In genomic region chr6:89432875-89433636, GRCh38 we compare ENCODE assay signal across 8 cellular contexts. TPM values are rescaled to one million over a fixed set of nuclear protein-coding genes. Genes with fewer than 3 reads are reported as not detected.
DNase-seq lines count a peak whose midpoint lies in the region; ATAC-seq and TF ChIP-seq lines count a peak whose summit lies in the region.

TSS of gene ANKRD6 (plus strand) at chr6:89433152. CDS start at chr6:89566977, 133,825 bp downstream.

- WGBS in stomach, 5 donors = 1% methylated on average over 10 to 81 of the region's 86 CpGs

- peak within 1 kb of the TSS; percentile 69 for H3K4me2 ChIP-seq in neural cell (ENCODE audit: low read length)

- peak within 1 kb of the TSS; percentile 53 for H2AFZ ChIP-seq in neural cell (ENCODE audit: low read depth, low read length)

- TF ChIP-seq POLR2A in stomach (IDR thresholded peaks at IDR 0.05) = no peak

- peak; percentile 92 for TF ChIP-seq RAD21 in neural cell (conservative IDR thresholded peaks at IDR 0.05)

- H3K27ac ChIP-seq in neural cell (ENCODE audit: low read length) (no peak within 1 kb of the TSS), stomach (peak within 1 kb of the TSS in 2 of 5 donors; percentile 54 to 73)

- no peaks in the 10 kb centered on the region for H3K9me2 ChIP-seq in neural cell (ENCODE audit: insufficient read depth, low read length)

- H3K9me3 ChIP-seq in neural cell (ENCODE audit: low read length) (no peaks in the 10 kb centered on the region), stomach (no peaks in the 10 kb centered on the region)

- ATAC-seq in GM19463 (IDR thresholded peaks at IDR 0.05; ENCODE audit: unreplicated experiment) (peak; percentile 92), HG03571 (IDR thresholded peaks at IDR 0.05; ENCODE audit: unreplicated experiment) (peak; percentile 86)

- H4K20me1 ChIP-seq in neural cell (ENCODE audit: insufficient read depth) = no peaks in the 10 kb centered on the region

- intact Hi-C loops in stomach (cut with DNase I; ENCODE audit: low total_unique reads) = loop anchor here (5.0 kb wide), 1 partner anchor 179 kb away; no protein-coding TSS in a partner anchor

- H3K36me3 ChIP-seq in neural cell (ENCODE audit: insufficient read depth, low read length) (no peaks in the 10 kb centered on the region), stomach (no peaks in the 10 kb centered on the region)

- TF ChIP-seq EP300 in neural cell (conservative IDR thresholded peaks at IDR 0.05; ENCODE audit: poor library complexity, severe bottlenecking) = peak; percentile 14
- TF ChIP-seq EP300 in stomach (IDR thresholded peaks at IDR 0.05) = no peak

- no peaks in the 10 kb centered on the region for H3F3A ChIP-seq in neural cell (ENCODE audit: insufficient read depth, low read length, poor library complexity, severe bottlenecking)

- no peaks in the 10 kb centered on the region for H3K79me2 ChIP-seq in neural cell (replicated peaks; ENCODE audit: insufficient read depth, low read length)

- H3K27me3 ChIP-seq in neural cell (ENCODE audit: insufficient read depth, low read depth, low read length) (no peaks in the 10 kb centered on the region), stomach (no peaks in the 10 kb centered on the region)

- DNase-seq in COLO668 (lab: John Stamatoyannopoulos, UW; ENCODE audit: unreplicated experiment) = peak; percentile 86
- peak; percentile 68 to 79 for DNase-seq in activated T-helper 1 cell treated with anti-CD3 and anti-CD28 coated beads, Interleukin-2, amount 50 U/mL, for 16 hours (ENCODE audit: low read depth in 1 of 2, low spot score in 1 of 2)
- peak; percentile 31 for DNase-seq in fibroblast of the aortic adventitia (ENCODE audit: low read depth)
- DNase-seq in stomach = peak; percentile 89

- peak; percentile 72 for TF ChIP-seq CTCF in fibroblast of the aortic adventitia (IDR thresholded peaks at IDR 0.05; ENCODE audit: insufficient read depth, low read length)
- peak; percentile 93 for TF ChIP-seq CTCF in neural cell (IDR thresholded peaks at IDR 0.05; ENCODE audit: poor library complexity, severe bottlenecking)
- peak in 5 of 7 experiments; percentile 56 to 98 (median 79) for TF ChIP-seq CTCF in stomach (IDR thresholded peaks at IDR 0.05)

- peak within 1 kb of the TSS; percentile 65 for H3K9ac ChIP-seq in neural cell (ENCODE audit: low read length)

- H3K4me1 ChIP-seq in stomach = peaks cover 5 to 19% (median 17%) of the 10 kb centered on the region in 4 donors

- H3K4me3 ChIP-seq in fibroblast of the aortic adventitia (ENCODE audit: low read depth, low read length) (peak within 1 kb of the TSS; percentile 62), neural cell (ENCODE audit: low read length) (peak within 1 kb of the TSS; percentile 85), stomach (peak within 1 kb of the TSS; percentile 88 to 93 (median 90))

TF ChIP-seq in PFSK-1, 5 proteins besides CTCF, POLR2A, EP300 and RAD21:
- peak; percentile 62 for TF ChIP-seq FOXP2 (optimal IDR thresholded peaks at IDR 0.05; ENCODE audit: borderline replicate concordance, extremely low read depth, extremely low read length, insufficient read depth)
- TF ChIP-seq SIN3A (IDR thresholded peaks at IDR 0.05; ENCODE audit: borderline replicate concordance, insufficient read depth, low read length) = no peak
- no peak for TF ChIP-seq TAF1 (IDR thresholded peaks at IDR 0.05; ENCODE audit: borderline replicate concordance, insufficient read depth, low read length)
- TF ChIP-seq, protein P1, sequence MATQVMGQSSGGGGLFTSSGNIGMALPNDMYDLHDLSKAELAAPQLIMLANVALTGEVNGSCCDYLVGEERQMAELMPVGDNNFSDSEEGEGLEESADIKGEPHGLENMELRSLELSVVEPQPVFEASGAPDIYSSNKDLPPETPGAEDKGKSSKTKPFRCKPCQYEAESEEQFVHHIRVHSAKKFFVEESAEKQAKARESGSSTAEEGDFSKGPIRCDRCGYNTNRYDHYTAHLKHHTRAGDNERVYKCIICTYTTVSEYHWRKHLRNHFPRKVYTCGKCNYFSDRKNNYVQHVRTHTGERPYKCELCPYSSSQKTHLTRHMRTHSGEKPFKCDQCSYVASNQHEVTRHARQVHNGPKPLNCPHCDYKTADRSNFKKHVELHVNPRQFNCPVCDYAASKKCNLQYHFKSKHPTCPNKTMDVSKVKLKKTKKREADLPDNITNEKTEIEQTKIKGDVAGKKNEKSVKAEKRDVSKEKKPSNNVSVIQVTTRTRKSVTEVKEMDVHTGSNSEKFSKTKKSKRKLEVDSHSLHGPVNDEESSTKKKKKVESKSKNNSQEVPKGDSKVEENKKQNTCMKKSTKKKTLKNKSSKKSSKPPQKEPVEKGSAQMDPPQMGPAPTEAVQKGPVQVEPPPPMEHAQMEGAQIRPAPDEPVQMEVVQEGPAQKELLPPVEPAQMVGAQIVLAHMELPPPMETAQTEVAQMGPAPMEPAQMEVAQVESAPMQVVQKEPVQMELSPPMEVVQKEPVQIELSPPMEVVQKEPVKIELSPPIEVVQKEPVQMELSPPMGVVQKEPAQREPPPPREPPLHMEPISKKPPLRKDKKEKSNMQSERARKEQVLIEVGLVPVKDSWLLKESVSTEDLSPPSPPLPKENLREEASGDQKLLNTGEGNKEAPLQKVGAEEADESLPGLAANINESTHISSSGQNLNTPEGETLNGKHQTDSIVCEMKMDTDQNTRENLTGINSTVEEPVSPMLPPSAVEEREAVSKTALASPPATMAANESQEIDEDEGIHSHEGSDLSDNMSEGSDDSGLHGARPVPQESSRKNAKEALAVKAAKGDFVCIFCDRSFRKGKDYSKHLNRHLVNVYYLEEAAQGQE (IDR thresholded peaks at IDR 0.05; ENCODE audit: insufficient read depth in 1 of 2, low read depth in 2 of 2, low read length in 2 of 2) = no peak

TF ChIP-seq in neural cell, 6 proteins besides CTCF, POLR2A, EP300 and RAD21:
- TF ChIP-seq POLR2AphosphoS5 (IDR thresholded peaks at IDR 0.05) = peak; percentile 35
- TF ChIP-seq SMC3 (conservative IDR thresholded peaks at IDR 0.05; ENCODE audit: poor library complexity) = peak; percentile 90
- TF ChIP-seq MXI1 (conservative IDR thresholded peaks at IDR 0.05; ENCODE audit: poor library complexity, severe bottlenecking) = peak; percentile 39
- TF ChIP-seq, protein P1 (IDR thresholded peaks at IDR 0.05; ENCODE audit: borderline replicate concordance) = no peak
- no peak for TF ChIP-seq EZH2 (IDR thresholded peaks at IDR 0.05; ENCODE audit: borderline replicate concordance, insufficient read depth, low read length, poor library complexity, severe bottlenecking)
TF ChIP-seq in neural cell: peak in this region for 3.

RNA-seq across cellular contexts. Expression of gene ANKRD6, which starts in this region (rescaled TPM):
- polyA plus RNA-seq in PFSK-1 (2012; ENCODE audit: insufficient read length, low read depth) = 1.4 TPM
- 14.6 and 18.1 TPM in 2 replicates for total RNA-seq in fibroblast of the aortic adventitia (ENCODE audit: low replicate concordance)
- 43.5 and 57.1 TPM in 2 replicates for polyA plus RNA-seq in neural cell
- polyA minus RNA-seq in neural cell = 65.0 and 73.4 TPM in 2 replicates
- 100 to 1,000 TPM in 1 of 5 donors, 10 to 100 TPM in 2, 1 to 10 TPM in 2; 4.2 to 145 (median 10.1) TPM for total RNA-seq in stomach
- polyA plus RNA-seq in stomach = 1 to 10 TPM; 2.1 to 5.8 (median 3.7) TPM

Comparison
In these comparisons a context has a peak if more than half of its experiments do, and no peak if none do; other contexts are left out.
1. DNase-seq: peak in every context shown above with its lines; median percentile 89 in stomach; 86 in COLO668; 74 in activated T-helper 1 cell treated with anti-CD3 and anti-CD28 coated beads, Interleukin-2, amount 50 U/mL, for 16 hours; 31 in fibroblast of the aortic adventitia.